9 cellular contexts compared by ENCODE assay signal in genomic region chr9:2622361-2623045, GRCh38. TPM values are rescaled to one million over a fixed set of nuclear protein-coding genes. Genes with fewer than 3 reads are reported as not detected.
DNase-seq lines count a peak whose midpoint lies in the region; ATAC-seq, FAIRE-seq and TF ChIP-seq lines count a peak whose summit lies in the region.
"Had no signal": no experiment of that assay in that cellular context is flagged by ENCODE, and none has a peak within 500 bp of the region (broad histone marks: within the 10 kb centered on the region; RNA-seq: fewer than 3 reads in every experiment).

No MANE protein-coding gene starts in this region.

- ATAC-seq in activated CD4-positive, CD25-positive, alpha-beta regulatory T cell treated with anti-CD3 and anti-CD28 coated beads, Interleukin-2, amount 50 U/mL, for 24 hours: peak; percentile 14 to 19
- peak; percentile 43 for ATAC-seq in HG02642 (IDR thresholded peaks at IDR 0.05; ENCODE audit: poor library complexity, unreplicated experiment)

- no peak overlapping the region for H3K27ac ChIP-seq in astrocyte (ENCODE audit: low read depth, low read length)
- H3K27ac ChIP-seq in iPS-18a (ENCODE audit: low read length): no peak overlapping the region

- peaks cover 20% of the 10 kb centered on the region for H3K4me1 Mint-ChIP-seq in astrocyte (ENCODE audit: low read depth, unreplicated experiment)

- TF ChIP-seq CTCF in astrocyte (IDR thresholded peaks at IDR 0.05; ENCODE audit: insufficient read depth, low read depth, low read length): no peak

- H3K9me3 ChIP-seq in astrocyte (ENCODE audit: insufficient read depth, low read depth, low read length): no peaks in the 10 kb centered on the region
- no peaks in the 10 kb centered on the region for H3K9me3 ChIP-seq in iPS-18a (ENCODE audit: control insufficient read depth, low read depth, low read length)

- H3K36me3 ChIP-seq in astrocyte (ENCODE audit: insufficient read depth, low read length) (no peaks in the 10 kb centered on the region), iPS-18a (ENCODE audit: control insufficient read depth, low read depth, low read length) (no peaks in the 10 kb centered on the region)

- H3K4me2 ChIP-seq in astrocyte (ENCODE audit: low read length): peak overlapping the region; percentile 90

- H3K27me3 ChIP-seq in astrocyte (ENCODE audit: insufficient read depth, low read length) (peaks cover 28% of the 10 kb centered on the region), iPS-18a (ENCODE audit: control insufficient read depth, insufficient read depth, low read length) (peaks cover 50% of the 10 kb centered on the region)

- H2AFZ ChIP-seq in astrocyte (ENCODE audit: low read depth, low read length): peak overlapping the region; percentile 91

- H3K79me2 ChIP-seq in astrocyte (ENCODE audit: insufficient read depth, low read length): peaks cover 3% of the 10 kb centered on the region

- no peaks in the 10 kb centered on the region for H4K20me1 ChIP-seq in astrocyte (ENCODE audit: insufficient read depth, low read length)

- peaks cover 3% of the 10 kb centered on the region for H3K36me3 Mint-ChIP-seq in astrocyte (ENCODE audit: low read depth, unreplicated experiment)

- H3K4me3 ChIP-seq in astrocyte (ENCODE audit: insufficient read depth, low read depth, low read length) (peak overlapping the region; percentile 60), iPS-18a (ENCODE audit: low read length) (peak overlapping the region; percentile 68), skeletal muscle cell (ENCODE audit: low read depth, low read length) (peak overlapping the region; percentile 80)

- peaks cover 8% of the 10 kb centered on the region for H3K4me1 ChIP-seq in astrocyte (ENCODE audit: insufficient read depth, low read length)
- peaks cover 16% of the 10 kb centered on the region for H3K4me1 ChIP-seq in iPS-18a (ENCODE audit: control insufficient read depth, low read depth, low read length)

- FAIRE-seq in astrocyte (lab: Jason Lieb, UNC): no peak
- FAIRE-seq: GM18507 had no signal

- no peak for DNase-seq in activated CD4-positive, CD25-positive, alpha-beta regulatory T cell (lab: John Stamatoyannopoulos, UW)
- DNase-seq in NCI-H69 (lab: John Stamatoyannopoulos, UW) (peak; percentile 84), astrocyte (ENCODE audit: low read depth) (no peak), skeletal muscle cell (ENCODE audit: low read depth) (no peak)
- DNase-seq in NK-92 treated with Interleukin-12 subunit alpha and Interleukin-12 subunit beta, amount 100 ng/mL, for 24 hours (lab: John Stamatoyannopoulos, UW): no peak

- H3K9ac ChIP-seq in astrocyte (ENCODE audit: low read length) (peak overlapping the region; percentile 75), iPS-18a (ENCODE audit: low read length) (peak overlapping the region; percentile 63)

- no peaks in the 10 kb centered on the region for H3K9me3 Mint-ChIP-seq in astrocyte (ENCODE audit: unreplicated experiment)

- H3K4me3 Mint-ChIP-seq in astrocyte (ENCODE audit: unreplicated experiment): peak overlapping the region; percentile 95

- peak overlapping the region; percentile 94 for H3K27ac Mint-ChIP-seq in astrocyte (ENCODE audit: unreplicated experiment)

- peaks cover 8% of the 10 kb centered on the region for H3K27me3 Mint-ChIP-seq in astrocyte (ENCODE audit: low read depth, unreplicated experiment)

RNA-seq across cellular contexts. Expression of gene VLDLR, which starts 0.9 kb away (rescaled TPM):
- total RNA-seq in astrocyte: 52.3 and 63.2 TPM in 2 replicates
